In genomic region chr14:95507701-95508103, GRCh38 we compare ENCODE assay signal across 8 cellular contexts. TPM values are rescaled to one million over a fixed set of nuclear protein-coding genes. Genes with fewer than 3 reads are reported as not detected.
DNase-seq lines count a peak whose midpoint lies in the region; ATAC-seq and TF ChIP-seq lines count a peak whose summit lies in the region.

No MANE protein-coding gene starts in this region.

- H3K4me3 Mint-ChIP-seq in activated naive CD4-positive, alpha-beta T cell treated with anti-CD3 and anti-CD28 coated beads, Interleukin-2, amount 10 ng/mL, durations not matched to agents 7 days and 5 days = no peak overlapping the region
- H3K4me3 Mint-ChIP-seq in T-helper 17 cell = no peak overlapping the region
- no peak overlapping the region for H3K4me3 Mint-ChIP-seq in endothelial cell (ENCODE audit: unreplicated experiment)

- no peak for TF ChIP-seq POLR2A in heart left ventricle (IDR thresholded peaks at IDR 0.05)

- H3K9me3 Mint-ChIP-seq in activated naive CD4-positive, alpha-beta T cell treated with anti-CD3 and anti-CD28 coated beads, Interleukin-2, amount 10 ng/mL, durations not matched to agents 7 days and 5 days = no peaks in the 10 kb centered on the region
- no peaks in the 10 kb centered on the region for H3K9me3 Mint-ChIP-seq in endothelial cell (ENCODE audit: unreplicated experiment)

- H3K36me3 Mint-ChIP-seq in activated naive CD4-positive, alpha-beta T cell treated with anti-CD3 and anti-CD28 coated beads, Interleukin-2, amount 10 ng/mL, durations not matched to agents 7 days and 5 days = peaks cover 55% of the 10 kb centered on the region
- H3K36me3 Mint-ChIP-seq in T-helper 17 cell (ENCODE audit: low read depth) = peaks cover 4% of the 10 kb centered on the region
- no peaks in the 10 kb centered on the region for H3K36me3 Mint-ChIP-seq in endothelial cell (ENCODE audit: low read depth, unreplicated experiment)

- no peak for DNase-seq in activated naive CD4-positive, alpha-beta T cell treated with anti-CD3 and anti-CD28 coated beads, Interleukin-2, amount 10 ng/mL, durations not matched to agents 7 days and 5 days
- no peak for DNase-seq in activated naive CD4-positive, alpha-beta T cell treated with Interleukin-2 at 50 U/mL for 16 hours
- DNase-seq in T-helper 17 cell = no peak
- no peak for DNase-seq in heart left ventricle
- DNase-seq in thoracic aorta (ENCODE audit: low spot score) = no peak
- no peak for DNase-seq in endothelial cell (ENCODE audit: low spot score)
- DNase-seq in activated T-cell treated with anti-CD3 and anti-CD28 coated beads, Interleukin-2, amount 50 U/mL, for 1 hour = no peak

- H3K9me3 ChIP-seq in T-helper 17 cell (ENCODE audit: control insufficient read depth, low read length, poor library complexity, severe bottlenecking) (no peaks in the 10 kb centered on the region), heart left ventricle (no peaks in the 10 kb centered on the region), thoracic aorta (no peaks in the 10 kb centered on the region)

- intact Hi-C loops in heart left ventricle (cut with DNase I) = no loop called here

- H3K27me3 ChIP-seq in heart left ventricle (no peaks in the 10 kb centered on the region), thoracic aorta (replicated peaks; ENCODE audit: insufficient read depth) (no peaks in the 10 kb centered on the region)

- H3K4me1 Mint-ChIP-seq in activated naive CD4-positive, alpha-beta T cell treated with anti-CD3 and anti-CD28 coated beads, Interleukin-2, amount 10 ng/mL, durations not matched to agents 7 days and 5 days = peaks cover 73% of the 10 kb centered on the region
- H3K4me1 Mint-ChIP-seq in T-helper 17 cell = peaks cover 55% of the 10 kb centered on the region
- peaks cover 11% of the 10 kb centered on the region for H3K4me1 Mint-ChIP-seq in endothelial cell (ENCODE audit: unreplicated experiment)

- peaks cover 0 to 77% (median 29%) of the 10 kb centered on the region in 12 donors for H3K4me1 ChIP-seq in heart left ventricle
- H3K4me1 ChIP-seq in thoracic aorta (ENCODE audit: control insufficient read depth in 1 of 2, low read depth in 2 of 2) = peaks cover 16 to 43% of the 10 kb centered on the region in 2 donors

- H3K4me3 ChIP-seq in heart left ventricle (peak overlapping the region in 1 of 12 donors; percentile 16), thoracic aorta (peak overlapping the region; percentile 35)

- ATAC-seq in T-helper 17 cell (peak; percentile 69), heart left ventricle (peak; percentile 19 to 71 (median 60)), thoracic aorta (ENCODE audit: insufficient number of reproducible peaks, low FRiP score, low read depth) (peak; percentile 11), HG02870 (IDR thresholded peaks at IDR 0.05; ENCODE audit: unreplicated experiment) (no peak)

- WGBS in heart left ventricle, 4 donors = 50 to 60% (median 55%) methylated on average over 3 of the region's 3 CpGs

- H3K27ac Mint-ChIP-seq in activated naive CD4-positive, alpha-beta T cell treated with anti-CD3 and anti-CD28 coated beads, Interleukin-2, amount 10 ng/mL, durations not matched to agents 7 days and 5 days = peak overlapping the region; percentile 45
- H3K27ac Mint-ChIP-seq in T-helper 17 cell = peak overlapping the region; percentile 87
- no peak overlapping the region for H3K27ac Mint-ChIP-seq in endothelial cell (ENCODE audit: unreplicated experiment)

- H3K27me3 Mint-ChIP-seq in activated naive CD4-positive, alpha-beta T cell treated with anti-CD3 and anti-CD28 coated beads, Interleukin-2, amount 10 ng/mL, durations not matched to agents 7 days and 5 days = no peaks in the 10 kb centered on the region
- H3K27me3 Mint-ChIP-seq in T-helper 17 cell = no peaks in the 10 kb centered on the region
- peaks cover 2% of the 10 kb centered on the region for H3K27me3 Mint-ChIP-seq in endothelial cell (ENCODE audit: unreplicated experiment)

- CTCF ChIA-PET in activated naive CD4-positive, alpha-beta T cell treated with anti-CD3 and anti-CD28 coated beads, Interleukin-2, amount 10 ng/mL, durations not matched to agents 7 days and 5 days (lab: Charles Lee) = no interaction called here

- TF ChIP-seq CTCF in heart left ventricle (IDR thresholded peaks at IDR 0.05) (no peak), thoracic aorta (IDR thresholded peaks at IDR 0.05) (no peak), endothelial cell (IDR thresholded peaks at IDR 0.05; ENCODE audit: unreplicated experiment) (no peak)

- H3K36me3 ChIP-seq in heart left ventricle = peaks cover 0 to 14% (median 0%) of the 10 kb centered on the region in 9 donors
- no peaks in the 10 kb centered on the region for H3K36me3 ChIP-seq in thoracic aorta

- H3K27ac ChIP-seq in heart left ventricle (peak overlapping the region in 11 of 12 donors; percentile 2 to 76 (median 63)), thoracic aorta (peak overlapping the region; percentile 80 to 82)

RNA-seq across cellular contexts. Expression of gene SYNE3, which starts 8.7 kb away (rescaled TPM):
- total RNA-seq in T-helper 17 cell = 10 to 100 TPM; 59.6 to 64.8 TPM
- total RNA-seq in heart left ventricle = 10 to 100 TPM in 5 of 9 donors, 1 to 10 TPM in 4; 6.2 to 16.9 (median 10.3) TPM
- polyA plus RNA-seq in heart left ventricle = 1 to 10 TPM; 3.1 to 3.9 TPM
- total RNA-seq in thoracic aorta = 10 to 100 TPM; 29.5 to 43.4 TPM
- 0.62 TPM for total RNA-seq in endothelial cell (ENCODE audit: unreplicated experiment)

RNA-seq across cellular contexts. Expression of gene GLRX5, which starts 27.1 kb away (rescaled TPM):
- total RNA-seq in T-helper 17 cell = 10 to 100 TPM; 14.8 to 17.7 TPM
- 100 to 1,000 TPM in 1 of 9 donors, 10 to 100 TPM in 8; 60.8 to 113 (median 78.5) TPM for total RNA-seq in heart left ventricle
- 10 to 100 TPM; 64.4 to 98.3 TPM for polyA plus RNA-seq in heart left ventricle
- 10 to 100 TPM; 19.6 to 22.9 TPM for total RNA-seq in thoracic aorta
- total RNA-seq in endothelial cell (ENCODE audit: unreplicated experiment) = 40.3 TPM
